ENCODE assay signal across 25 cellular contexts in the genomic region with DNA sequence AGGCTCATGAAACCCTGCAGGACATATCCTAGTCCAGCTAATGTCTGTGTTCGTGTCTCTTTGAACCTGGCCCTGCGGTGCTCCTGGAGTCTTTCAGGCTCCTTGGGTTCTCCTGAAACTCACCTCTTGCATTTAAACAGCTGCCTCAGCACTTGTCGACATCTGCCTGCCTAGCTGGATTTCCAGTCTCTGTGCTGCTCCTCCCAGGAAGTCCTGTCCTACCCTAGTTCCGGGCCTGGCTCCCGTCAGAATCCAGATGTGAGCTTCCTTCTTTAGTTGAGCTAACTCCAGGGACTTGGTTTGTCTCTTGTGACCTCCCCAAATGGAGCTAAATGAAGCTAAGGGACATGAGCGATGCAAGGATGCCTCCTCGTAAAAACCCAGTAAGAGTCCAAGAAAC.
"Had no signal": no experiment of that assay in that cellular context is flagged by ENCODE, and none has a peak within 500 bp of the region (broad histone marks: within the 10 kb centered on the region; RNA-seq: fewer than 3 reads in every experiment).

No MANE protein-coding gene starts in this region.

- H3K36me3 ChIP-seq: adrenal gland, MG63, Peyer's patch had no signal

- H3K27me3 ChIP-seq: MG63, Peyer's patch had no signal

- DNase-seq: activated CD4-positive, alpha-beta T cell treated with anti-CD3 and anti-CD28 coated beads for 48 hours; activated CD4-positive, alpha-beta T cell treated with anti-CD3 and anti-CD28 coated beads, Interleukin-2, amount 50 U/mL, for 4 hours; activated CD4-positive, CD25-positive, alpha-beta regulatory T cell treated with anti-CD3 and anti-CD28 coated beads, Interleukin-2, amount 50 U/mL, for 72 hours; activated CD8-positive, alpha-beta memory T cell treated with anti-CD3 and anti-CD28 coated beads, Interleukin-2, amount 50 U/mL, for 48 hours; activated CD8-positive, alpha-beta T cell treated with anti-CD3 and anti-CD28 coated beads, Interleukin-2, amount 10 ng/mL, durations not matched to agents 7 days and 5 days; activated naive CD4-positive, alpha-beta T cell treated with anti-CD3 and anti-CD28 coated beads, Interleukin-2, amount 50 U/mL, for 16 hours; activated naive CD8-positive, alpha-beta T cell treated with anti-CD3 and anti-CD28 coated beads, Interleukin-2, amount 10 ng/mL, durations not matched to agents 7 days and 5 days; activated T-cell treated with anti-CD3 and anti-CD28 coated beads, Interleukin-2, amount 50 U/mL, for 1 hour; adrenal gland; anterior cingulate cortex; caudate nucleus; MG63; MV-4-11; NCI-H1105; NCI-H1436 treated with DMSO at 0.1 percent for 48 hours; NCI-H187; NCI-H2081; NCI-H446; NCI-H524; Peyer's patch; SIG-M5; T-helper 17 cell; T-helper 9 cell had no signal

- H3K4me3 ChIP-seq: adrenal gland, MG63, Peyer's patch had no signal

- H3K9me3 ChIP-seq: adrenal gland, MG63, Peyer's patch had no signal

- H3K27ac ChIP-seq: adrenal gland, Peyer's patch, RWPE1 had no signal

- ATAC-seq: activated CD8-positive, alpha-beta T cell treated with anti-CD3 and anti-CD28 coated beads, Interleukin-2, amount 10 ng/mL, durations not matched to agents 7 days and 5 days; T-helper 17 cell; WTC11 had no signal

- H3K4me1 ChIP-seq: adrenal gland, Peyer's patch had no signal
